Comparison of ENCODE assay signal across 19 cellular contexts in genomic region chr5:40669606-40670005, GRCh38. TPM values are rescaled to one million over a fixed set of nuclear protein-coding genes. Genes with fewer than 3 reads are reported as not detected.
DNase-seq lines count a peak whose midpoint lies in the region; ATAC-seq and TF ChIP-seq lines count a peak whose summit lies in the region.
"Had no signal": no experiment of that assay in that cellular context is flagged by ENCODE, and none has a peak within 500 bp of the region (broad histone marks: within the 10 kb centered on the region; RNA-seq: fewer than 3 reads in every experiment).

No MANE protein-coding gene starts in this region.

- intact Hi-C loops in activated CD4-positive, alpha-beta T cell treated with anti-CD3 and anti-CD28 coated beads for 36 hours (cut with DNase I, micrococcal nuclease), result loop anchor here in 1 of 2 experiments (10.0 kb wide), 1 partner anchor 45 kb away; no protein-coding TSS in a partner anchor

- no peak for DNase-seq in CD8-positive, alpha-beta memory T cell
- DNase-seq in NB4 (ENCODE audit: low read depth), result peak; percentile 69
- DNase-seq in amniotic epithelial cell (ENCODE audit: low read depth), result peak; percentile 41
- no peak for DNase-seq in activated CD4-positive, alpha-beta T cell treated with anti-CD3 and anti-CD28 coated beads for 36 hours
- DNase-seq in DMS114 treated with DMSO at 0.1 percent for 48 hours (lab: John Stamatoyannopoulos, UW; ENCODE audit: unreplicated experiment), result no peak
- DNase-seq in GM03348 (ENCODE audit: low spot score), result no peak
- DNase-seq: activated CD4-positive, alpha-beta T cell treated with anti-CD3 and anti-CD28 coated beads for 48 hours; activated naive CD4-positive, alpha-beta T cell; cerebellar nuclear complex; heart right ventricle; mammary epithelial cell; naive B cell; NCI-H187; Right ventricle myocardium superior; stimulated activated CD4-positive, alpha-beta T cell treated with anti-CD3 and anti-CD28 coated beads, Interleukin-2, amount 100 ng/mL, for 24 hours had no signal

- peaks cover 31% of the 10 kb centered on the region for H3K4me1 ChIP-seq in BLaER1
- H3K4me1 ChIP-seq in CD8-positive, alpha-beta memory T cell (ENCODE audit: insufficient read depth, low read length), result peaks cover 36% of the 10 kb centered on the region
- H3K4me1 ChIP-seq: ascending aorta, parathyroid adenoma had no signal

- H3K9me3 ChIP-seq in BLaER1, result no peaks in the 10 kb centered on the region
- H3K9me3 ChIP-seq in CD8-positive, alpha-beta memory T cell (ENCODE audit: low read length), result no peaks in the 10 kb centered on the region
- H3K9me3 ChIP-seq: ascending aorta, heart right ventricle had no signal

- no peaks in the 10 kb centered on the region for H4K20me1 ChIP-seq in BLaER1

- peak overlapping the region; percentile 42 for H3K4me2 ChIP-seq in BLaER1

- H3K9ac ChIP-seq in BLaER1, result no peak overlapping the region
- H3K9ac ChIP-seq: parathyroid adenoma had no signal

- TF ChIP-seq CTCF in NB4 (IDR thresholded peaks at IDR 0.05; ENCODE audit: low read depth, low read length), result no peak

- H3K36me3 Mint-ChIP-seq in CD8-positive, alpha-beta memory T cell, result no peaks in the 10 kb centered on the region
- H3K36me3 Mint-ChIP-seq in activated CD4-positive, alpha-beta T cell treated with anti-CD3 and anti-CD28 coated beads for 36 hours (ENCODE audit: low read depth), result no peaks in the 10 kb centered on the region
- H3K36me3 Mint-ChIP-seq: naive B cell had no signal

- H3K27me3 ChIP-seq in BLaER1, result no peaks in the 10 kb centered on the region
- H3K27me3 ChIP-seq in CD8-positive, alpha-beta memory T cell (ENCODE audit: insufficient read depth, low read length, poor library complexity, severe bottlenecking), result no peaks in the 10 kb centered on the region
- H3K27me3 ChIP-seq: ascending aorta, heart right ventricle had no signal

- POLR2A ChIA-PET in CD8-positive, alpha-beta memory T cell (lab: Charles Lee), result no interaction called here
- POLR2A ChIA-PET in activated CD4-positive, alpha-beta T cell treated with anti-CD3 and anti-CD28 coated beads for 36 hours (lab: Charles Lee), result no interaction called here

- no peaks in the 10 kb centered on the region for H3K9me3 Mint-ChIP-seq in CD8-positive, alpha-beta memory T cell
- no peaks in the 10 kb centered on the region for H3K9me3 Mint-ChIP-seq in activated CD4-positive, alpha-beta T cell treated with anti-CD3 and anti-CD28 coated beads for 36 hours (ENCODE audit: low read depth)
- H3K9me3 Mint-ChIP-seq: naive B cell had no signal

- H3K4me3 Mint-ChIP-seq in CD8-positive, alpha-beta memory T cell, result peak overlapping the region in 2 of 7 donors; percentile 8 to 27
- H3K4me3 Mint-ChIP-seq in activated CD4-positive, alpha-beta T cell treated with anti-CD3 and anti-CD28 coated beads for 36 hours, result no peak overlapping the region

- peaks cover 0 to 2% of the 10 kb centered on the region in 2 donors for H3K27me3 Mint-ChIP-seq in CD8-positive, alpha-beta memory T cell
- no peaks in the 10 kb centered on the region for H3K27me3 Mint-ChIP-seq in activated CD4-positive, alpha-beta T cell treated with anti-CD3 and anti-CD28 coated beads for 36 hours
- H3K27me3 Mint-ChIP-seq: naive B cell had no signal

- CTCF ChIA-PET in CD8-positive, alpha-beta memory T cell (lab: Charles Lee), result interaction anchor here (1.7 to 2.1 kb wide), 2 partner anchors 11 to 18 kb away, joined by 6 to 9 read pairs; partner anchors contain the start of gene PTGER4
- CTCF ChIA-PET in activated CD4-positive, alpha-beta T cell treated with anti-CD3 and anti-CD28 coated beads for 36 hours (lab: Charles Lee), result interaction anchor here (0.6 to 0.7 kb wide), 3 partner anchors 99 to 366 kb away, joined by 3 read pairs; no protein-coding TSS in a partner anchor

- H3K4me3 ChIP-seq in BLaER1 (no peak overlapping the region), NB4 (ENCODE audit: low read depth, low read length) (no peak overlapping the region)
- H3K4me3 ChIP-seq in CD8-positive, alpha-beta memory T cell (ENCODE audit: low read length), result no peak overlapping the region
- H3K4me3 ChIP-seq: ascending aorta, heart right ventricle had no signal

- no peak for TF ChIP-seq POLR2A in NB4 (IDR thresholded peaks at IDR 0.05; ENCODE audit: extremely low read depth, insufficient read length)

- no peak for ATAC-seq in activated CD4-positive, alpha-beta T cell treated with anti-CD3 and anti-CD28 coated beads for 36 hours
- no peak for ATAC-seq in GM21717 (IDR thresholded peaks at IDR 0.05; ENCODE audit: unreplicated experiment)
- ATAC-seq: heart right ventricle had no signal

- H3K36me3 ChIP-seq in BLaER1, result no peaks in the 10 kb centered on the region
- no peaks in the 10 kb centered on the region for H3K36me3 ChIP-seq in CD8-positive, alpha-beta memory T cell (ENCODE audit: insufficient read depth, low read length)
- H3K36me3 ChIP-seq: ascending aorta, heart right ventricle had no signal

- no peak overlapping the region for H3K27ac ChIP-seq in BLaER1
- no peak overlapping the region for H3K27ac ChIP-seq in CD8-positive, alpha-beta memory T cell (ENCODE audit: low read depth, low read length)
- H3K27ac ChIP-seq: ascending aorta, heart right ventricle, parathyroid adenoma had no signal

- peak overlapping the region in 5 of 8 donors; percentile 4 to 37 (median 12) for H3K27ac Mint-ChIP-seq in CD8-positive, alpha-beta memory T cell
- H3K27ac Mint-ChIP-seq in activated CD4-positive, alpha-beta T cell treated with anti-CD3 and anti-CD28 coated beads for 36 hours, result no peak overlapping the region
- H3K27ac Mint-ChIP-seq: naive B cell had no signal

- H3K4me1 Mint-ChIP-seq in CD8-positive, alpha-beta memory T cell, result peaks cover 23 to 51% (median 49%) of the 10 kb centered on the region in 3 donors
- peaks cover 58% of the 10 kb centered on the region for H3K4me1 Mint-ChIP-seq in activated CD4-positive, alpha-beta T cell treated with anti-CD3 and anti-CD28 coated beads for 36 hours

RNA-seq across cellular contexts. Expression of gene PTGER4, which starts 10.1 kb away (rescaled TPM):
- 10 to 100 TPM; 49.5 to 53.9 TPM for total RNA-seq in CD8-positive, alpha-beta memory T cell
- 84.1 TPM for polyA plus RNA-seq in CD8-positive, alpha-beta memory T cell
- 10 to 100 TPM; 71.7 to 91.2 TPM for total RNA-seq in activated CD4-positive, alpha-beta T cell treated with anti-CD3 and anti-CD28 coated beads for 36 hours

Comparison
In these comparisons a context has a peak if more than half of its experiments do, and no peak if none do; other contexts are left out.
1. DNase-seq: peak in NB4 (single experiment) and amniotic epithelial cell (single experiment); none in CD8-positive, alpha-beta memory T cell (0 of 5), activated CD4-positive, alpha-beta T cell treated with anti-CD3 and anti-CD28 coated beads for 36 hours (single experiment), DMS114 treated with DMSO at 0.1 percent for 48 hours (single experiment) and GM03348 (single experiment).